21 cellular contexts compared by ENCODE assay signal in the genomic region with DNA sequence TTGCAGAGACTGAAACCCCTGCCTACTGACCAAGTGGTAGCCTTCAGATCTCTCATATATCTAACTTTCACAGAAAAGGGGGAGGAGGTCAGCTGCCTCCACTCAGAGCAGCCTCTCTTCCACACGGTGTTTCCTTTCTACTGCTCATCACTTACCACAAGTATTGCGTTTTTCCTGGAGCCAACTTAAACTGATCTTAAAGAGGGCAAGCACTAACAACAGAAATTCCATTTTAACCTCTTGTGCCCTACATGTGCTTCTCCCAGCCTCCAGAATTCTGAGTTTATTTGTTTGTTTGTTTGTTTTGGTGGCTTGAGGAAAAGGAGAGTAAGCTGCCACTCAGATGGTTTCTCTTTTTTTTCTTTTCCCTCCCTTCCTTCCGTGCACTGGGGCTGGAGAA. TPM values are rescaled to one million over a fixed set of nuclear protein-coding genes. Genes with fewer than 3 reads are reported as not detected.
DNase-seq lines count a peak whose midpoint lies in the region; ATAC-seq and TF ChIP-seq lines count a peak whose summit lies in the region.
"Had no signal": no experiment of that assay in that cellular context is flagged by ENCODE, and none has a peak within 500 bp of the region (broad histone marks: within the 10 kb centered on the region; RNA-seq: fewer than 3 reads in every experiment).

No MANE protein-coding gene starts in this region.

- WGBS in endodermal cell (ENCODE audit: insufficient coverage in 1 of 2, insufficient read length in 1 of 2), 2 experiments, result 14% methylated on average over 3 of the region's 3 CpGs; no CpG with 5 or more reads in 1 of the 2 experiments

- H3K4me3 Mint-ChIP-seq in endodermal cell (peak overlapping the region; percentile 82), nephron progenitor cell (peak overlapping the region; percentile 84)
- H3K4me3 Mint-ChIP-seq in activated T-cell treated with anti-CD3 and anti-CD28 coated beads, Interleukin-2, amount 50 U/mL, for 72 hours, result no peak overlapping the region
- H3K4me3 Mint-ChIP-seq: activated T-cell treated with anti-CD3 and anti-CD28 coated beads, Interleukin-2, amount 50 U/mL, for 4 hours; stimulated activated memory B cell treated with anti-CD40 and anti-IgM and Interleukin-4, amounts not matched to agents 10 μg/mL and 1 μg/mL and 100 μg/mL, for 72 hours had no signal

- peak overlapping the region; percentile 97 for H3K27ac Mint-ChIP-seq in endodermal cell
- peak overlapping the region; percentile 93 for H3K27ac Mint-ChIP-seq in nephron progenitor cell
- no peak overlapping the region for H3K27ac Mint-ChIP-seq in activated T-cell treated with anti-CD3 and anti-CD28 coated beads, Interleukin-2, amount 50 U/mL, for 72 hours
- H3K27ac Mint-ChIP-seq: activated naive CD4-positive, alpha-beta T cell treated with anti-CD3 and anti-CD28 coated beads, Interleukin-2, amount 50 U/mL, for 72 hours; stimulated activated memory B cell treated with anti-CD40 and anti-IgM and Interleukin-4, amounts not matched to agents 10 μg/mL and 1 μg/mL and 100 μg/mL, for 72 hours had no signal

- H3K4me1 Mint-ChIP-seq in endodermal cell, result peaks cover 73% of the 10 kb centered on the region
- H3K4me1 Mint-ChIP-seq in nephron progenitor cell, result peaks cover 94% of the 10 kb centered on the region
- no peaks in the 10 kb centered on the region for H3K4me1 Mint-ChIP-seq in activated T-cell treated with anti-CD3 and anti-CD28 coated beads, Interleukin-2, amount 50 U/mL, for 72 hours (ENCODE audit: low read depth)

- no peaks in the 10 kb centered on the region for H3K36me3 Mint-ChIP-seq in endodermal cell (ENCODE audit: low read depth)
- no peaks in the 10 kb centered on the region for H3K36me3 Mint-ChIP-seq in nephron progenitor cell (ENCODE audit: low read depth)
- no peaks in the 10 kb centered on the region for H3K36me3 Mint-ChIP-seq in activated T-cell treated with anti-CD3 and anti-CD28 coated beads, Interleukin-2, amount 50 U/mL, for 72 hours (ENCODE audit: insufficient read depth in 2 of 2)
- H3K36me3 Mint-ChIP-seq: activated naive CD4-positive, alpha-beta T cell treated with anti-CD3 and anti-CD28 coated beads, Interleukin-2, amount 50 U/mL, for 72 hours; CD14-positive monocyte; stimulated activated memory B cell treated with anti-CD40 and anti-IgM and Interleukin-4, amounts not matched to agents 10 μg/mL and 1 μg/mL and 100 μg/mL, for 72 hours had no signal

- no peak overlapping the region for H3K9ac ChIP-seq in endodermal cell (ENCODE audit: extremely low read depth, low read length, poor library complexity, severe bottlenecking)
- H3K9ac ChIP-seq: parathyroid adenoma had no signal

- no peaks in the 10 kb centered on the region for H3K9me3 ChIP-seq in endodermal cell (ENCODE audit: control insufficient read depth, low read length)
- no peaks in the 10 kb centered on the region for H3K9me3 ChIP-seq in HAP-1
- H3K9me3 ChIP-seq: thoracic aorta had no signal

- peak overlapping the region; percentile 24 for H3K4me3 ChIP-seq in endodermal cell (ENCODE audit: low read length)
- no peak overlapping the region for H3K4me3 ChIP-seq in HAP-1
- H3K4me3 ChIP-seq: lung, thoracic aorta had no signal

- peaks cover 25% of the 10 kb centered on the region for H3K4me1 ChIP-seq in endodermal cell (ENCODE audit: control insufficient read depth, insufficient read depth, low read length)
- peaks cover 24% of the 10 kb centered on the region for H3K4me1 ChIP-seq in HAP-1
- H3K4me1 ChIP-seq: parathyroid adenoma had no signal

- DNase-seq in AML-193 (lab: John Stamatoyannopoulos, UW) (peak; percentile 74 to 80), Kasumi-1 (lab: John Stamatoyannopoulos, UW) (peak; percentile 92 to 95), endodermal cell (no peak), nephron progenitor cell (no peak), A172 (ENCODE audit: low spot score) (no peak), HAP-1 (ENCODE audit: low spot score in 2 of 2) (no peak), SKM-1 (lab: John Stamatoyannopoulos, UW; ENCODE audit: unreplicated experiment) (no peak)
- DNase-seq in activated T-cell treated with anti-CD3 and anti-CD28 coated beads, Interleukin-2, amount 50 U/mL, for 72 hours, result no peak
- DNase-seq: activated CD4-positive, alpha-beta T cell treated with anti-CD3 and anti-CD28 coated beads for 1 hour; activated T-cell treated with anti-CD3 and anti-CD28 coated beads, Interleukin-2, amount 50 U/mL, for 4 hours; NCI-H1105; NCI-H2081; NCI-H446 treated with DMSO at 0.1 percent for 48 hours; NK-92 treated with Interleukin-12 subunit alpha and Interleukin-12 subunit beta, amount 100 ng/mL, for 24 hours; stimulated activated CD4-positive, alpha-beta T cell treated with anti-CD3 and anti-CD28 coated beads, Interleukin-1b, Interleukin-23, amount 100 ng/mL, for 48 hours had no signal

- ATAC-seq in activated T-cell treated with anti-CD3 and anti-CD28 coated beads, Interleukin-2, amount 50 U/mL, for 72 hours (replicated peaks in 1 of 2), result no peak
- ATAC-seq: activated naive CD4-positive, alpha-beta T cell treated with anti-CD3 and anti-CD28 coated beads, Interleukin-2, amount 50 U/mL, for 72 hours; activated T-cell treated with anti-CD3 and anti-CD28 coated beads, Interleukin-2, amount 50 U/mL, for 4 hours; stimulated activated memory B cell treated with anti-CD40 and anti-IgM and Interleukin-4, amounts not matched to agents 10 μg/mL and 1 μg/mL and 100 μg/mL, for 72 hours had no signal

- in situ Hi-C loops in HAP-1 (cut with MboI; ENCODE audit: low sequenced_read_pairs), result no loop called here

- H3K36me3 ChIP-seq in endodermal cell (ENCODE audit: control insufficient read depth, insufficient read depth, low read length), result no peaks in the 10 kb centered on the region
- no peaks in the 10 kb centered on the region for H3K36me3 ChIP-seq in HAP-1 (replicated peaks)
- H3K36me3 ChIP-seq: thoracic aorta had no signal

- H3K27ac ChIP-seq in endodermal cell (ENCODE audit: low read depth, low read length), result peak overlapping the region; percentile 49
- H3K27ac ChIP-seq: parathyroid adenoma, thoracic aorta had no signal

- no peaks in the 10 kb centered on the region for H3K27me3 ChIP-seq in endodermal cell (ENCODE audit: control insufficient read depth, insufficient read depth, low read length, poor library complexity, severe bottlenecking)
- no peaks in the 10 kb centered on the region for H3K27me3 ChIP-seq in HAP-1 (ENCODE audit: low read depth)

- TF ChIP-seq CTCF in endodermal cell (conservative IDR thresholded peaks at IDR 0.05) (no peak), nephron progenitor cell (IDR thresholded peaks at IDR 0.05) (no peak)

- H3K9me3 Mint-ChIP-seq in endodermal cell (no peaks in the 10 kb centered on the region), nephron progenitor cell (no peaks in the 10 kb centered on the region)
- H3K9me3 Mint-ChIP-seq in activated T-cell treated with anti-CD3 and anti-CD28 coated beads, Interleukin-2, amount 50 U/mL, for 72 hours, result no peaks in the 10 kb centered on the region
- H3K9me3 Mint-ChIP-seq: activated naive CD4-positive, alpha-beta T cell treated with anti-CD3 and anti-CD28 coated beads, Interleukin-2, amount 50 U/mL, for 72 hours; activated T-cell treated with anti-CD3 and anti-CD28 coated beads, Interleukin-2, amount 50 U/mL, for 4 hours; CD14-positive monocyte; stimulated activated memory B cell treated with anti-CD40 and anti-IgM and Interleukin-4, amounts not matched to agents 10 μg/mL and 1 μg/mL and 100 μg/mL, for 72 hours had no signal

- peaks cover 3% of the 10 kb centered on the region for H3K27me3 Mint-ChIP-seq in endodermal cell (ENCODE audit: insufficient read depth)
- peaks cover under 1% of the 10 kb centered on the region for H3K27me3 Mint-ChIP-seq in nephron progenitor cell (ENCODE audit: low read depth, poor library complexity)
- H3K27me3 Mint-ChIP-seq in activated T-cell treated with anti-CD3 and anti-CD28 coated beads, Interleukin-2, amount 50 U/mL, for 72 hours (ENCODE audit: low read depth), result peaks cover 66% of the 10 kb centered on the region

RNA-seq across cellular contexts. Expression of gene SKIDA1, which starts 19.1 kb away (rescaled TPM):
- total RNA-seq in endodermal cell, result 10 to 100 TPM in 1 of 2 donors, 1 to 10 TPM in 1; 6.4 to 12.0 TPM
- polyA plus RNA-seq in endodermal cell (2013, experiment 1 of 2), result 33.0 TPM
- 33.2 TPM for polyA plus RNA-seq in endodermal cell (2013, experiment 2 of 2)
- total RNA-seq in A172 (2014; rRNA removed; shearing (Covaris generic)), result 0.53 and 2.4 TPM in 2 replicates
- under 1 TPM; 0.23 to 0.41 TPM for total RNA-seq in activated T-cell treated with anti-CD3 and anti-CD28 coated beads, Interleukin-2, amount 50 U/mL, for 72 hours
- total RNA-seq: activated T-cell treated with anti-CD3 and anti-CD28 coated beads, Interleukin-2, amount 50 U/mL, for 4 hours had no signal

RNA-seq across cellular contexts. Expression of gene MLLT10, which starts 27.7 kb away (rescaled TPM):
- total RNA-seq in endodermal cell, result 10 to 100 TPM; 55.8 to 62.9 TPM
- polyA plus RNA-seq in endodermal cell (2013, experiment 1 of 2), result 48.0 TPM
- 47.7 TPM for polyA plus RNA-seq in endodermal cell (2013, experiment 2 of 2)
- total RNA-seq in A172 (2014; rRNA removed; shearing (Covaris generic)), result 22.7 and 26.0 TPM in 2 replicates
- total RNA-seq in activated T-cell treated with anti-CD3 and anti-CD28 coated beads, Interleukin-2, amount 50 U/mL, for 72 hours, result 10 to 100 TPM; 45.4 to 46.0 TPM

Comparison
In these comparisons a context has a peak if more than half of its experiments do, and no peak if none do; other contexts are left out.
1. DNase-seq: peak in AML-193 (2 of 2) and Kasumi-1 (2 of 2); none in endodermal cell (single experiment), nephron progenitor cell (single experiment), A172 (single experiment), HAP-1 (0 of 2), SKM-1 (single experiment) and activated T-cell treated with anti-CD3 and anti-CD28 coated beads, Interleukin-2, amount 50 U/mL, for 72 hours (0 of 2).
2. H3K4me3 Mint-ChIP-seq: peak in endodermal cell (single experiment) and nephron progenitor cell (single experiment); none in activated T-cell treated with anti-CD3 and anti-CD28 coated beads, Interleukin-2, amount 50 U/mL, for 72 hours (0 of 2).